Comparison of ENCODE assay signal across 1 cellular context in the genomic region with DNA sequence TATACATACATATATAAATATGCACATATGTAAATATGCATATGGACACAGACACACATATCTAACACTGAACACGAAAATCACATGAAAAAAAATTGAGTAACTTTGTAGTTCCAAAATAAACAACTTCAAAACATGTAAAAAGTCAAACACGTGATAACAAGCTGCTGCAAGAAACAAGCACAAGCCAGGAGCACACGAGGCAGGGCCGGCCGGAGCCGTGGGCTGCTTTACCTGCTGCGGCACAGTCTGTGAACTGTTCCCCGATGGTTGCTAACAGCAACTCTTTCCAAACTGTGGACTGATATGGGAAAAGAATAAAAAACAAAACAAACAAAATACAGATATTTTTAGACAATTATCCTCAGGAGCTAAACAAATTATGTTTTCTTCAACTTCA.
TF ChIP-seq lines count a peak whose summit lies in the region.

No MANE protein-coding gene starts in this region.

TF ChIP-seq in A549, 52 proteins besides CTCF, POLR2A, EP300 and RAD21:
- TF ChIP-seq CEBPB (IDR thresholded peaks at IDR 0.05) = no peak
- TF ChIP-seq ZSCAN20 (CRISPR knock-in tag; IDR thresholded peaks at IDR 0.05) = no peak
- TF ChIP-seq CBX2 (IDR thresholded peaks at IDR 0.05; ENCODE audit: borderline replicate concordance, low read depth) = no peak
- TF ChIP-seq PHF8 (IDR thresholded peaks at IDR 0.05; ENCODE audit: borderline replicate concordance, low read depth) = no peak
- TF ChIP-seq CHD4 (IDR thresholded peaks at IDR 0.05; ENCODE audit: borderline replicate concordance) = no peak
- no peak for TF ChIP-seq JUN (IDR thresholded peaks at IDR 0.05)
- no peak for TF ChIP-seq GATA3 (IDR thresholded peaks at IDR 0.05; ENCODE audit: borderline replicate concordance)
- TF ChIP-seq ZC3H11A (IDR thresholded peaks at IDR 0.05) = no peak
- TF ChIP-seq MYC (IDR thresholded peaks at IDR 0.05; ENCODE audit: borderline replicate concordance, low read length) = no peak
- TF ChIP-seq FOSB (CRISPR knock-in tag; IDR thresholded peaks at IDR 0.05) = no peak
- TF ChIP-seq HEYL (CRISPR knock-in tag; IDR thresholded peaks at IDR 0.05) = no peak
- TF ChIP-seq KDM1A (IDR thresholded peaks at IDR 0.05; ENCODE audit: low read depth) = no peak
- TF ChIP-seq MAZ (IDR thresholded peaks at IDR 0.05; ENCODE audit: borderline replicate concordance, low read depth, low read length) = no peak
- no peak for TF ChIP-seq EHMT2 (IDR thresholded peaks at IDR 0.05; ENCODE audit: low read depth)
- TF ChIP-seq, protein P1, sequence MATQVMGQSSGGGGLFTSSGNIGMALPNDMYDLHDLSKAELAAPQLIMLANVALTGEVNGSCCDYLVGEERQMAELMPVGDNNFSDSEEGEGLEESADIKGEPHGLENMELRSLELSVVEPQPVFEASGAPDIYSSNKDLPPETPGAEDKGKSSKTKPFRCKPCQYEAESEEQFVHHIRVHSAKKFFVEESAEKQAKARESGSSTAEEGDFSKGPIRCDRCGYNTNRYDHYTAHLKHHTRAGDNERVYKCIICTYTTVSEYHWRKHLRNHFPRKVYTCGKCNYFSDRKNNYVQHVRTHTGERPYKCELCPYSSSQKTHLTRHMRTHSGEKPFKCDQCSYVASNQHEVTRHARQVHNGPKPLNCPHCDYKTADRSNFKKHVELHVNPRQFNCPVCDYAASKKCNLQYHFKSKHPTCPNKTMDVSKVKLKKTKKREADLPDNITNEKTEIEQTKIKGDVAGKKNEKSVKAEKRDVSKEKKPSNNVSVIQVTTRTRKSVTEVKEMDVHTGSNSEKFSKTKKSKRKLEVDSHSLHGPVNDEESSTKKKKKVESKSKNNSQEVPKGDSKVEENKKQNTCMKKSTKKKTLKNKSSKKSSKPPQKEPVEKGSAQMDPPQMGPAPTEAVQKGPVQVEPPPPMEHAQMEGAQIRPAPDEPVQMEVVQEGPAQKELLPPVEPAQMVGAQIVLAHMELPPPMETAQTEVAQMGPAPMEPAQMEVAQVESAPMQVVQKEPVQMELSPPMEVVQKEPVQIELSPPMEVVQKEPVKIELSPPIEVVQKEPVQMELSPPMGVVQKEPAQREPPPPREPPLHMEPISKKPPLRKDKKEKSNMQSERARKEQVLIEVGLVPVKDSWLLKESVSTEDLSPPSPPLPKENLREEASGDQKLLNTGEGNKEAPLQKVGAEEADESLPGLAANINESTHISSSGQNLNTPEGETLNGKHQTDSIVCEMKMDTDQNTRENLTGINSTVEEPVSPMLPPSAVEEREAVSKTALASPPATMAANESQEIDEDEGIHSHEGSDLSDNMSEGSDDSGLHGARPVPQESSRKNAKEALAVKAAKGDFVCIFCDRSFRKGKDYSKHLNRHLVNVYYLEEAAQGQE (IDR thresholded peaks at IDR 0.05) = no peak
- TF ChIP-seq NPAS2 (CRISPR knock-in tag; IDR thresholded peaks at IDR 0.05; ENCODE audit: borderline replicate concordance) = no peak
- TF ChIP-seq HOXB13 (CRISPR knock-in tag; IDR thresholded peaks at IDR 0.05; ENCODE audit: low read depth) = no peak
- TF ChIP-seq, protein P2, sequence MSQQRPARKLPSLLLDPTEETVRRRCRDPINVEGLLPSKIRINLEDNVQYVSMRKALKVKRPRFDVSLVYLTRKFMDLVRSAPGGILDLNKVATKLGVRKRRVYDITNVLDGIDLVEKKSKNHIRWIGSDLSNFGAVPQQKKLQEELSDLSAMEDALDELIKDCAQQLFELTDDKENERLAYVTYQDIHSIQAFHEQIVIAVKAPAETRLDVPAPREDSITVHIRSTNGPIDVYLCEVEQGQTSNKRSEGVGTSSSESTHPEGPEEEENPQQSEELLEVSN (IDR thresholded peaks at IDR 0.05; ENCODE audit: borderline replicate concordance, low read depth) = no peak
